In the genomic region with DNA sequence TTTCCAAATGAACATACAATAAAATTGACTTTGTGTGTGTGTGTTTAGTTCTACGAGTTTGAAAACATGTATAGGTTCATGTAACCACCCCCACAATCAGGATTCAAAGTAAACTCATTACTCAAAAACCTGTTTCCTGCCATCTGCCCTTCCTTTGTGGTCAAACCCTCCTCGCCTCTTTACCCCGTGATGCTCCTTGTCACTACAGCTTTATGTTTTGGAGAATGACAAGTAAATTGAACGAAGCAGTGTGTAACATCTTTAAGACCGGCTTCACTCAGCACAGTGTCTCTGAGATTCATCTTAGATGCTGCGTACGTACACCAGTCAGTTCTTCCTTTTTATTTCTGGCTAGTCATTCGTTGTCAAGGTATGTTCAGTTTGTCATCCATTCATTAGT, we compare ENCODE assay signal across 13 cellular contexts. TPM values are rescaled to one million over a fixed set of nuclear protein-coding genes. Genes with fewer than 3 reads are reported as not detected.
DNase-seq lines count a peak whose midpoint lies in the region; ATAC-seq and TF ChIP-seq lines count a peak whose summit lies in the region.
"Had no signal": no experiment of that assay in that cellular context is flagged by ENCODE, and none has a peak within 500 bp of the region (broad histone marks: within the 10 kb centered on the region; RNA-seq: fewer than 3 reads in every experiment).

No MANE protein-coding gene starts in this region.

- CTCF ChIA-PET in CD8-positive, alpha-beta T cell (lab: Charles Lee) = interaction anchor here (1.0 to 2.7 kb wide), 7 partner anchors 12 to 118 kb away, joined by 3 to 30 read pairs (median 6); no protein-coding TSS in a partner anchor
- CTCF ChIA-PET in WTC11 (lab: Charles Lee) = interaction anchor here (1.0 kb wide), 1 partner anchor 31 kb away, joined by 3 read pairs; no protein-coding TSS in a partner anchor

- peaks cover 13% of the 10 kb centered on the region for H3K4me1 ChIP-seq in CD8-positive, alpha-beta T cell (ENCODE audit: insufficient read depth, low read length)
- H3K4me1 ChIP-seq in Loucy (ENCODE audit: insufficient read depth, low read length, poor library complexity, severe bottlenecking) = peaks cover 53% of the 10 kb centered on the region
- H3K4me1 ChIP-seq: testis had no signal

- H3K4me2 ChIP-seq in Loucy (ENCODE audit: low read depth, low read length, poor library complexity, severe bottlenecking) = peak overlapping the region; percentile 92

- POLR2A ChIA-PET in CD8-positive, alpha-beta T cell (lab: Charles Lee) = interaction anchor here (1.5 kb wide), 1 partner anchor 15 kb away, joined by 5 read pairs; no protein-coding TSS in a partner anchor
- POLR2A ChIA-PET in WTC11 (lab: Charles Lee) = no interaction called here

- H3K27ac Mint-ChIP-seq in CD8-positive, alpha-beta T cell = peak overlapping the region; percentile 86
- H3K27ac Mint-ChIP-seq in WTC11 = no peak overlapping the region
- H3K27ac Mint-ChIP-seq: nephron progenitor cell had no signal

- H3K4me3 Mint-ChIP-seq in CD8-positive, alpha-beta T cell = peak overlapping the region; percentile 75
- peak overlapping the region; percentile 75 for H3K4me3 Mint-ChIP-seq in activated T-cell treated with anti-CD3 and anti-CD28 coated beads, Interleukin-2, amount 50 U/mL, for 4 hours
- H3K4me3 Mint-ChIP-seq in WTC11 = no peak overlapping the region
- H3K4me3 Mint-ChIP-seq: nephron progenitor cell had no signal

- no peaks in the 10 kb centered on the region for H3K27me3 ChIP-seq in CD8-positive, alpha-beta T cell (ENCODE audit: insufficient read depth, low read length)
- no peaks in the 10 kb centered on the region for H3K27me3 ChIP-seq in Loucy (ENCODE audit: insufficient read depth, low read length, poor library complexity, severe bottlenecking)
- H3K27me3 ChIP-seq: testis had no signal

- peaks cover 7% of the 10 kb centered on the region; the same call in 1 of the 2 replicates for H3F3A ChIP-seq in Loucy (ENCODE audit: low read depth)

- no peaks in the 10 kb centered on the region for H3K27me3 Mint-ChIP-seq in CD8-positive, alpha-beta T cell (ENCODE audit: low read depth)
- no peaks in the 10 kb centered on the region for H3K27me3 Mint-ChIP-seq in activated T-cell treated with anti-CD3 and anti-CD28 coated beads, Interleukin-2, amount 50 U/mL, for 4 hours (ENCODE audit: low read depth)
- H3K27me3 Mint-ChIP-seq in WTC11 (ENCODE audit: low read depth) = no peaks in the 10 kb centered on the region; the same call in 1 of the 2 replicates

- DNase-seq in CD8-positive, alpha-beta T cell = peak in 6 of 7 experiments; percentile 21 to 62 (median 35)
- DNase-seq in activated T-cell treated with anti-CD3 and anti-CD28 coated beads, Interleukin-2, amount 50 U/mL, for 4 hours = peak; percentile 6
- DNase-seq in retina = peak; percentile 25
- DNase-seq in NCI-H1694 treated with DMSO at 0.1 percent for 48 hours (lab: John Stamatoyannopoulos, UW) = no peak
- no peak for DNase-seq in posterior vena cava (ENCODE audit: low spot score)
- no peak for DNase-seq in WTC11 (ENCODE audit: low spot score)
- DNase-seq: NCI-H510A, nephron progenitor cell, SHP77 treated with DMSO at 0.1 percent for 48 hours, testis had no signal

- H3K36me3 Mint-ChIP-seq in CD8-positive, alpha-beta T cell = no peaks in the 10 kb centered on the region
- H3K36me3 Mint-ChIP-seq in activated T-cell treated with anti-CD3 and anti-CD28 coated beads, Interleukin-2, amount 50 U/mL, for 4 hours (ENCODE audit: insufficient read depth) = no peaks in the 10 kb centered on the region
- H3K36me3 Mint-ChIP-seq in WTC11 = peaks cover 20% of the 10 kb centered on the region
- H3K36me3 Mint-ChIP-seq: CD14-positive monocyte had no signal

- H4K20me1 ChIP-seq in Loucy (ENCODE audit: insufficient read depth, low read length, poor library complexity, severe bottlenecking) = no peaks in the 10 kb centered on the region

- peaks cover 23% of the 10 kb centered on the region for H3K4me1 Mint-ChIP-seq in CD8-positive, alpha-beta T cell (ENCODE audit: low read depth)
- H3K4me1 Mint-ChIP-seq in activated T-cell treated with anti-CD3 and anti-CD28 coated beads, Interleukin-2, amount 50 U/mL, for 4 hours (ENCODE audit: low read depth) = peaks cover 23% of the 10 kb centered on the region
- peaks cover 24% of the 10 kb centered on the region for H3K4me1 Mint-ChIP-seq in WTC11
- H3K4me1 Mint-ChIP-seq: nephron progenitor cell had no signal

- H3K4me3 ChIP-seq in CD8-positive, alpha-beta T cell (ENCODE audit: low read depth, low read length) = no peak overlapping the region
- peak overlapping the region; percentile 80 for H3K4me3 ChIP-seq in Loucy (ENCODE audit: low read length, poor library complexity, severe bottlenecking)
- H3K4me3 ChIP-seq: testis had no signal

- H3K9me3 Mint-ChIP-seq in CD8-positive, alpha-beta T cell = peaks cover 7% of the 10 kb centered on the region
- peaks cover 3% of the 10 kb centered on the region for H3K9me3 Mint-ChIP-seq in activated T-cell treated with anti-CD3 and anti-CD28 coated beads, Interleukin-2, amount 50 U/mL, for 4 hours
- H3K9me3 Mint-ChIP-seq in WTC11 = peaks cover 37% of the 10 kb centered on the region

- H3K9me3 ChIP-seq in CD8-positive, alpha-beta T cell (ENCODE audit: low read length) = no peaks in the 10 kb centered on the region
- H3K9me3 ChIP-seq in Loucy (ENCODE audit: insufficient read depth, low read depth, low read length) = peaks cover 16% of the 10 kb centered on the region
- H3K9me3 ChIP-seq: testis had no signal

- peaks cover 42% of the 10 kb centered on the region for H3K79me2 ChIP-seq in Loucy (ENCODE audit: insufficient read depth, low read length)

- TF ChIP-seq CTCF in CD8-positive, alpha-beta T cell (IDR thresholded peaks at IDR 0.05) = no peak
- no peak for TF ChIP-seq CTCF in Loucy (conservative IDR thresholded peaks at IDR 0.05; ENCODE audit: low read length)
- no peak for TF ChIP-seq CTCF in WTC11 (IDR thresholded peaks at IDR 0.05)

- no peaks in the 10 kb centered on the region for H3K36me3 ChIP-seq in CD8-positive, alpha-beta T cell (ENCODE audit: insufficient read depth, low read length)
- H3K36me3 ChIP-seq in Loucy (ENCODE audit: insufficient read depth, low read length) = no peaks in the 10 kb centered on the region

- peak overlapping the region; percentile 14 for H3K27ac ChIP-seq in CD8-positive, alpha-beta T cell (ENCODE audit: low read depth, low read length)
- H3K27ac ChIP-seq: testis had no signal

- intact Hi-C loops in CD8-positive, alpha-beta T cell (cut with DNase I, micrococcal nuclease) = no loop called here
- intact Hi-C loops in posterior vena cava (cut with DNase I) = no loop called here

- ATAC-seq in CD8-positive, alpha-beta T cell = peak; percentile 90
- ATAC-seq in activated T-cell treated with anti-CD3 and anti-CD28 coated beads, Interleukin-2, amount 50 U/mL, for 4 hours = peak; percentile 87 to 89
- ATAC-seq in WTC11 (no peak), GM21360 (IDR thresholded peaks at IDR 0.05; ENCODE audit: unreplicated experiment) (no peak)

- H3K9me2 ChIP-seq in Loucy (replicated peaks; ENCODE audit: low read depth, low read length) = no peaks in the 10 kb centered on the region

- H3K9ac ChIP-seq in Loucy (ENCODE audit: low read depth, low read length, poor library complexity, severe bottlenecking) = peak overlapping the region; percentile 79

- H2AFZ ChIP-seq in Loucy (ENCODE audit: low read length) = no peak overlapping the region

TF ChIP-seq in WTC11, 78 proteins besides CTCF, POLR2A, EP300 and RAD21 (continues in another document):
- TF ChIP-seq ZSCAN18 (CRISPR knock-in tag; IDR thresholded peaks at IDR 0.05) = no peak
- TF ChIP-seq, protein P1, sequence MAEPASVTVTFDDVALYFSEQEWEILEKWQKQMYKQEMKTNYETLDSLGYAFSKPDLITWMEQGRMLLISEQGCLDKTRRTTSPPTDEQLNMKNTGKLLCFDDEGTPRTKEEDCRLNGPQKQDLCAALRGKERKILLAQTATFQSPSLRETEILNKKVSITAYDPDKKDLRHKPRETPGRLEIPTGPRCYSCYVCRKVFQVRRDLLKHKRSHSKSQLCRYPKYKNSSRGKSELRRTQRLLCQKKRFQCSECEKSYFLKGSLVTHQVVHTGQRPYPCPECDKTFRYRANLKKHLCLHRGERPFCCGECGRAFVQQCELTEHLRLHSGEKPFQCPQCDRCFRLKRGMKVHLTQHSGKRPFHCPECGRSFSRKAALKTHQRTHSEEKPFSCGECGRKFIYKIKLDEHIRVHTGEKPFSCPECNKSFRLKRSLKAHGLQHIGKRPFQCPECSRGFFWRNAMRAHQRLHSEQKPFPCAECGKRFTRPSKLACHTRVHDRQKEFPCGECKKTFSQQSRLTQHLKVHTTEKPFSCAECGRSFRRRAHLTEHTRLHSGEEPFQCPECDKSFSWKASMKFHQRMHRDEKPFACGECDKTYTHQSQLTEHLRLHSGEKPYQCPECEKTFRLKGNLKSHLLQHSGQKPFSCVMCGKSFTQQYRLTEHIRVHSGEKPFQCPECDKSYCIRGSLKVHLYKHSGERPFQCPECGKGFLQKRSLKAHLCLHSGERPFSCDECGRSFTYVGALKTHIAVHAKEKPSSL (CRISPR knock-in tag; conservative IDR thresholded peaks at IDR 0.05) = no peak
- TF ChIP-seq NR2C2 (CRISPR knock-in tag; IDR thresholded peaks at IDR 0.05) = no peak
- TF ChIP-seq ZNF423 (CRISPR knock-in tag; IDR thresholded peaks at IDR 0.05) = no peak
- TF ChIP-seq ZNF121 (CRISPR knock-in tag; IDR thresholded peaks at IDR 0.05) = no peak
- TF ChIP-seq NFYB (CRISPR knock-in tag; conservative IDR thresholded peaks at IDR 0.05; ENCODE audit: low read depth) = no peak
- no peak for TF ChIP-seq PRRX2 (CRISPR knock-in tag; IDR thresholded peaks at IDR 0.05)
- no peak for TF ChIP-seq ZNF317 (CRISPR knock-in tag; IDR thresholded peaks at IDR 0.05; ENCODE audit: borderline replicate concordance, low read depth)
- no peak for TF ChIP-seq ZMAT4 (CRISPR knock-in tag; IDR thresholded peaks at IDR 0.05)

RNA-seq across cellular contexts. Expression of gene MKI67, which starts 54.6 kb away (rescaled TPM):
- total RNA-seq in CD8-positive, alpha-beta T cell = 1 to 10 TPM; 1.5 to 1.9 TPM
- 1 to 10 TPM; 5.4 to 5.7 (median 5.4) TPM for total RNA-seq in activated T-cell treated with anti-CD3 and anti-CD28 coated beads, Interleukin-2, amount 50 U/mL, for 4 hours
- total RNA-seq in posterior vena cava (1 to 10 TPM in 1 of 2 donors, under 1 TPM in 1; 0.62 to 2.0 TPM), WTC11 (2021) (93.6 to 118 TPM (median 96.5 TPM) in 3 replicates)

Comparison
In these comparisons a context has a peak if more than half of its experiments do, and no peak if none do; other contexts are left out.
1. ATAC-seq: peak in CD8-positive, alpha-beta T cell (single experiment) and activated T-cell treated with anti-CD3 and anti-CD28 coated beads, Interleukin-2, amount 50 U/mL, for 4 hours (2 of 2); none in WTC11 (single experiment) and GM21360 (single experiment).
2. DNase-seq: peak in CD8-positive, alpha-beta T cell (6 of 7), activated T-cell treated with anti-CD3 and anti-CD28 coated beads, Interleukin-2, amount 50 U/mL, for 4 hours (single experiment) and retina (single experiment); none in NCI-H1694 treated with DMSO at 0.1 percent for 48 hours (single experiment), posterior vena cava (single experiment) and WTC11 (single experiment).
3. RNA of gene MKI67, which starts 54.6 kb away (total RNA-seq): 93.6 to 118 TPM in WTC11; 5.4 to 5.7 TPM in activated T-cell treated with anti-CD3 and anti-CD28 coated beads, Interleukin-2, amount 50 U/mL, for 4 hours, 0.62 to 2.0 TPM in posterior vena cava and 1.5 to 1.9 TPM in CD8-positive, alpha-beta T cell; every median in the first group is over 10 times any median in the second.